In the genomic region with DNA sequence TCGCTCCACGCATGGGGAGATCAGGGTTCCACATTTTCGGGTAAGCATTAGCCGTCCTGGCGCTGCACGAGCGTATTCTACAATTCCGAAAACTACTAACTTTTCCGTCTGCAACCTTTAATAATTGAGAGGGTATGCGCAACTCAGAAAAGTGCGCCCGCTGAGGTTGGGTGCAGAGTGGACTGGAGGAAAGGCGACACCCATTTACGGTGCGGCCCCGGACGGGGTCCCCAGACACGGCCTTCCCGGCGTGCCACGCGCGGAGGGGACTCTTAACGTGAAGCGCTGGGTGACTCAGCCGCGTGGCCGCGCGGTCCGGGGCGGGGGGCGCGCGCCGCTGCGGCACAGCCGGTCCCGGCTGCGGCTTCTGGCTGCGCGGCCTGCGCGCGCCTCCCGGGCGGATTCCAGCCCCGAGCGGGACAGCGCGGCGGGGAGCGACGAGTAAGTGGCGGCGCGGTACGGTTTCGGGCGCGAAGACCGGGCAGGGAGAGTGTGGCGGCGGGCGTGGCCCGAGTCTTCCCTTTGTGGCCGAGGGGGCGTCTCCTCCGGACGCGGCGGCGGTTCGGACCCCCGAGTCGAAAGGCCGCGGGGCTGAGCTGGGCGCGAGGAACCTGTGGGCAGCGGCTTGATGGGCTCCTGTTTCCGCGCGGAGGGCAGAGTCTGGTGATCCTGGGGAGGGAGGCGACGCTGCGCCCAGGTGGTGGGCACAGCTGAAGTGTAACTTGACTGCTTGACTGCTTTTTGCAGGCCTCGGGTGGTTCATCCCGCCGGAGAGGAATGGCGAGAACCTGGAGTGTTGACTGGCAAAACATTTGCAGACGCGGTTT, we compare ENCODE assay signal across 1 cellular context.
TF ChIP-seq lines count a peak whose summit lies in the region.

A gene (plus strand): TSS at position 330 of the 827 bp plus-strand sequence. CDS start 27,098 bp downstream, outside the sequence.
A gene with protein sequence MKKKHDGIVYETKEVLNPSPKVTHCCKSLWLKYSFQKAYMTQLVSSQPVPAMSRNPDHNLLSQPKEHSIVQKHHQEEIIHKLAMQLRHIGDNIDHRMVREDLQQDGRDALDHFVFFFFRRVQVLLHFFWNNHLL (minus strand): TSS at position 184 of the 827 bp plus-strand sequence. CDS start 16,772 bp downstream, outside the sequence.

TF ChIP-seq in K562, 482 proteins besides CTCF, POLR2A, EP300 and RAD21 (continued from another document):
- TF ChIP-seq SP2 (IDR thresholded peaks at IDR 0.05; ENCODE audit: extremely low read depth, low read depth, low read length, poor library complexity, severe bottlenecking) (no peak), COPS2 (conservative IDR thresholded peaks at IDR 0.05) (no peak), ZNF133 (CRISPR knock-in tag; IDR thresholded peaks at IDR 0.05) (0 out of 2 replicates have a peak, but pooled peaks have one; percentile 53), U2AF1 (optimal IDR thresholded peaks at IDR 0.05; ENCODE audit: low read depth, low read length) (peak; percentile 34), TBL1XR1 (IDR thresholded peaks at IDR 0.05; ENCODE audit: low read length in 2 of 2) (peak in 1 of 2 experiments; percentile 74; a peak in 2 of 4 replicates), SAFB (IDR thresholded peaks at IDR 0.05; ENCODE audit: borderline replicate concordance, low read depth, low read length) (peak; percentile 89), ZNF316 (IDR thresholded peaks at IDR 0.05) (peak; percentile 22; the same call in 1 of the 2 replicates), CXXC5 (CRISPR knock-in tag; IDR thresholded peaks at IDR 0.05) (peak; percentile 98), C11orf30 (IDR thresholded peaks at IDR 0.05; ENCODE audit: low read depth) (peak; percentile 46), NFIX (CRISPR knock-in tag; IDR thresholded peaks at IDR 0.05; ENCODE audit: low read depth) (no peak), ZNF143 (CRISPR knock-in tag; IDR thresholded peaks at IDR 0.05) (peak; percentile 87), POLR3A (IDR thresholded peaks at IDR 0.05; ENCODE audit: borderline replicate concordance, extremely low read depth, insufficient read depth, insufficient read length) (no peak), RBM17 (IDR thresholded peaks at IDR 0.05; ENCODE audit: borderline replicate concordance, low read depth, low read length) (no peak), SMAD2 (IDR thresholded peaks at IDR 0.05; ENCODE audit: low read depth, low read length) (no peak), CREB1 (IDR thresholded peaks at IDR 0.05) (peak; percentile 77), CREB1 (CRISPR knock-in tag; IDR thresholded peaks at IDR 0.05) (peak; percentile 82), NCOA1 (IDR thresholded peaks at IDR 0.05; ENCODE audit: low read depth) (peak; percentile 25; the same call in 1 of the 2 replicates), TFAM (CRISPR knock-in tag; conservative IDR thresholded peaks at IDR 0.05) (no peak), ARNT (IDR thresholded peaks at IDR 0.05) (peak in 1 of 2 experiments; percentile 72; a peak in 2 of 4 replicates), TAF15 (IDR thresholded peaks at IDR 0.05; ENCODE audit: low read depth, low read length) (no peak), BHLHE40 (IDR thresholded peaks at IDR 0.05; ENCODE audit: low read length) (peak; percentile 51; the same call in 1 of the 2 replicates), MYC (IDR thresholded peaks at IDR 0.05; ENCODE audit: low read depth, low read length) (peak; percentile 96), MYC (CRISPR knock-in tag; IDR thresholded peaks at IDR 0.05; ENCODE audit: borderline replicate concordance, low read depth) (peak; percentile 61; the same call in 1 of the 2 replicates), HMG20A (CRISPR knock-in tag; conservative IDR thresholded peaks at IDR 0.05) (no peak), ZNF347 (CRISPR knock-in tag; IDR thresholded peaks at IDR 0.05; ENCODE audit: low read depth) (no peak), TCFL5 (CRISPR knock-in tag; conservative IDR thresholded peaks at IDR 0.05) (no peak), RNF2 (IDR thresholded peaks at IDR 0.05) (peak; percentile 94), NR2C1 (IDR thresholded peaks at IDR 0.05) (no peak; the same call in 1 of the 2 replicates), NR2C1 (tag; IDR thresholded peaks at IDR 0.05) (peak; percentile 51), CSDE1 (IDR thresholded peaks at IDR 0.05) (peak in 1 of 2 experiments; percentile 52; a peak in 1 of 4 replicates), ZNF445 (CRISPR knock-in tag; IDR thresholded peaks at IDR 0.05; ENCODE audit: low read depth) (no peak), SMARCE1 (IDR thresholded peaks at IDR 0.05) (peak; percentile 65; the same call in 1 of the 2 replicates), KLF16 (IDR thresholded peaks at IDR 0.05) (no peak), ZFX (CRISPR knock-in tag; IDR thresholded peaks at IDR 0.05) (peak; percentile 91), ELF4 (CRISPR knock-in tag; IDR thresholded peaks at IDR 0.05) (0 out of 2 replicates have a peak, but pooled peaks have one; percentile 33), RBM34 (IDR thresholded peaks at IDR 0.05; ENCODE audit: borderline replicate concordance, insufficient read depth, low read length) (no peak), HNRNPK (IDR thresholded peaks at IDR 0.05; ENCODE audit: low read depth, low read length, poor library complexity, severe bottlenecking) (no peak), CBFA2T3 (IDR thresholded peaks at IDR 0.05) (no peak), ZBTB8A (IDR thresholded peaks at IDR 0.05; ENCODE audit: partially characterized antibody) (no peak)
- TF ChIP-seq, protein P1, sequence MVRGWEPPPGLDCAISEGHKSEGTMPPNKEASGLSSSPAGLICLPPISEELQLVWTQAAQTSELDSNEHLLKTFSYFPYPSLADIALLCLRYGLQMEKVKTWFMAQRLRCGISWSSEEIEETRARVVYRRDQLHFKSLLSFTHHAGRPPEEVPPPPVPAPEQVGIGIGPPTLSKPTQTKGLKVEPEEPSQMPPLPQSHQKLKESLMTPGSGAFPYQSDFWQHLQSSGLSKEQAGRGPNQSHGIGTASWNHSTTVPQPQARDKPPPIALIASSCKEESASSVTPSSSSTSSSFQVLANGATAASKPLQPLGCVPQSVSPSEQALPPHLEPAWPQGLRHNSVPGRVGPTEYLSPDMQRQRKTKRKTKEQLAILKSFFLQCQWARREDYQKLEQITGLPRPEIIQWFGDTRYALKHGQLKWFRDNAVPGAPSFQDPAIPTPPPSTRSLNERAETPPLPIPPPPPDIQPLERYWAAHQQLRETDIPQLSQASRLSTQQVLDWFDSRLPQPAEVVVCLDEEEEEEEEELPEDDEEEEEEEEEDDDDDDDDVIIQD (CRISPR knock-in tag; IDR thresholded peaks at IDR 0.05): no peak
- TF ChIP-seq, protein P2, sequence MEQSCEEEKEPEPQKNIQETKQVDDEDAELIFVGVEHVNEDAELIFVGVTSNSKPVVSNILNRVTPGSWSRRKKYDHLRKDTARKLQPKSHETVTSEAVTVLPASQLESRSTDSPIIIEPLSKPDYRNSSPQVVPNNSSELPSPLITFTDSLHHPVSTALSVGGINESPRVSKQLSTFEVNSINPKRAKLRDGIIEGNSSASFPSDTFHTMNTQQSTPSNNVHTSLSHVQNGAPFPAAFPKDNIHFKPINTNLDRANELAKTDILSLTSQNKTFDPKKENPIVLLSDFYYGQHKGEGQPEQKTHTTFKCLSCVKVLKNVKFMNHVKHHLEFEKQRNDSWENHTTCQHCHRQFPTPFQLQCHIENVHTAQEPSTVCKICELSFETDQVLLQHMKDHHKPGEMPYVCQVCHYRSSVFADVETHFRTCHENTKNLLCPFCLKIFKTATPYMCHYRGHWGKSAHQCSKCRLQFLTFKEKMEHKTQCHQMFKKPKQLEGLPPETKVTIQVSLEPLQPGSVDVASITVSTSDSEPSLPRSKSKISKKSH (CRISPR knock-in tag; IDR thresholded peaks at IDR 0.05): no peak
- TF ChIP-seq, protein P3, sequence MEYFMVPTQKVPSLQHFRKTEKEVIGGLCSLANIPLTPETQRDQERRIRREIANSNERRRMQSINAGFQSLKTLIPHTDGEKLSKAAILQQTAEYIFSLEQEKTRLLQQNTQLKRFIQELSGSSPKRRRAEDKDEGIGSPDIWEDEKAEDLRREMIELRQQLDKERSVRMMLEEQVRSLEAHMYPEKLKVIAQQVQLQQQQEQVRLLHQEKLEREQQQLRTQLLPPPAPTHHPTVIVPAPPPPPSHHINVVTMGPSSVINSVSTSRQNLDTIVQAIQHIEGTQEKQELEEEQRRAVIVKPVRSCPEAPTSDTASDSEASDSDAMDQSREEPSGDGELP (CRISPR knock-in tag; IDR thresholded peaks at IDR 0.05; ENCODE audit: borderline replicate concordance): peak; percentile 73
- TF ChIP-seq, protein P4, sequence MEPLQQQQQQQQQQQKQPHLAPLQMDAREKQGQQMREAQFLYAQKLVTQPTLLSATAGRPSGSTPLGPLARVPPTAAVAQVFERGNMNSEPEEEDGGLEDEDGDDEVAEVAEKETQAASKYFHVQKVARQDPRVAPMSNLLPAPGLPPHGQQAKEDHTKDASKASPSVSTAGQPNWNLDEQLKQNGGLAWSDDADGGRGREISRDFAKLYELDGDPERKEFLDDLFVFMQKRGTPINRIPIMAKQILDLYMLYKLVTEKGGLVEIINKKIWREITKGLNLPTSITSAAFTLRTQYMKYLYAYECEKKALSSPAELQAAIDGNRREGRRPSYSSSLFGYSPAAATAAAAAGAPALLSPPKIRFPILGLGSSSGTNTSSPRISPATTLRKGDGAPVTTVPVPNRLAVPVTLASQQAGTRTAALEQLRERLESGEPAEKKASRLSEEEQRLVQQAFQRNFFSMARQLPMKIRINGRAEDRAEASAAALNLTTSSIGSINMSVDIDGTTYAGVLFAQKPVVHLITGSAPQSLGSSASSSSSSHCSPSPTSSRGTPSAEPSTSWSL (CRISPR knock-in tag; IDR thresholded peaks at IDR 0.05; ENCODE audit: borderline replicate concordance): no peak
- TF ChIP-seq, protein P5, sequence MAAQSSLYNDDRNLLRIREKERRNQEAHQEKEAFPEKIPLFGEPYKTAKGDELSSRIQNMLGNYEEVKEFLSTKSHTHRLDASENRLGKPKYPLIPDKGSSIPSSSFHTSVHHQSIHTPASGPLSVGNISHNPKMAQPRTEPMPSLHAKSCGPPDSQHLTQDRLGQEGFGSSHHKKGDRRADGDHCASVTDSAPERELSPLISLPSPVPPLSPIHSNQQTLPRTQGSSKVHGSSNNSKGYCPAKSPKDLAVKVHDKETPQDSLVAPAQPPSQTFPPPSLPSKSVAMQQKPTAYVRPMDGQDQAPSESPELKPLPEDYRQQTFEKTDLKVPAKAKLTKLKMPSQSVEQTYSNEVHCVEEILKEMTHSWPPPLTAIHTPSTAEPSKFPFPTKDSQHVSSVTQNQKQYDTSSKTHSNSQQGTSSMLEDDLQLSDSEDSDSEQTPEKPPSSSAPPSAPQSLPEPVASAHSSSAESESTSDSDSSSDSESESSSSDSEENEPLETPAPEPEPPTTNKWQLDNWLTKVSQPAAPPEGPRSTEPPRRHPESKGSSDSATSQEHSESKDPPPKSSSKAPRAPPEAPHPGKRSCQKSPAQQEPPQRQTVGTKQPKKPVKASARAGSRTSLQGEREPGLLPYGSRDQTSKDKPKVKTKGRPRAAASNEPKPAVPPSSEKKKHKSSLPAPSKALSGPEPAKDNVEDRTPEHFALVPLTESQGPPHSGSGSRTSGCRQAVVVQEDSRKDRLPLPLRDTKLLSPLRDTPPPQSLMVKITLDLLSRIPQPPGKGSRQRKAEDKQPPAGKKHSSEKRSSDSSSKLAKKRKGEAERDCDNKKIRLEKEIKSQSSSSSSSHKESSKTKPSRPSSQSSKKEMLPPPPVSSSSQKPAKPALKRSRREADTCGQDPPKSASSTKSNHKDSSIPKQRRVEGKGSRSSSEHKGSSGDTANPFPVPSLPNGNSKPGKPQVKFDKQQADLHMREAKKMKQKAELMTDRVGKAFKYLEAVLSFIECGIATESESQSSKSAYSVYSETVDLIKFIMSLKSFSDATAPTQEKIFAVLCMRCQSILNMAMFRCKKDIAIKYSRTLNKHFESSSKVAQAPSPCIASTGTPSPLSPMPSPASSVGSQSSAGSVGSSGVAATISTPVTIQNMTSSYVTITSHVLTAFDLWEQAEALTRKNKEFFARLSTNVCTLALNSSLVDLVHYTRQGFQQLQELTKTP (IDR thresholded peaks at IDR 0.05; ENCODE audit: low read depth in 1 of 2, partially characterized antibody in 2 of 2): peak; percentile 82 to 87
- TF ChIP-seq, protein P6, sequence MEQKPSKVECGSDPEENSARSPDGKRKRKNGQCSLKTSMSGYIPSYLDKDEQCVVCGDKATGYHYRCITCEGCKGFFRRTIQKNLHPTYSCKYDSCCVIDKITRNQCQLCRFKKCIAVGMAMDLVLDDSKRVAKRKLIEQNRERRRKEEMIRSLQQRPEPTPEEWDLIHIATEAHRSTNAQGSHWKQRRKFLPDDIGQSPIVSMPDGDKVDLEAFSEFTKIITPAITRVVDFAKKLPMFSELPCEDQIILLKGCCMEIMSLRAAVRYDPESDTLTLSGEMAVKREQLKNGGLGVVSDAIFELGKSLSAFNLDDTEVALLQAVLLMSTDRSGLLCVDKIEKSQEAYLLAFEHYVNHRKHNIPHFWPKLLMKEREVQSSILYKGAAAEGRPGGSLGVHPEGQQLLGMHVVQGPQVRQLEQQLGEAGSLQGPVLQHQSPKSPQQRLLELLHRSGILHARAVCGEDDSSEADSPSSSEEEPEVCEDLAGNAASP (IDR thresholded peaks at IDR 0.05): no peak
